In genomic region chr15:85256009-85256997, GRCh38 we compare ENCODE assay signal across 8 cellular contexts.
A peak's percentile ranks its signal among the peaks of the same experiment; 100 is the strongest.
DNase-seq lines count a peak whose midpoint lies in the region; ATAC-seq and TF ChIP-seq lines count a peak whose summit lies in the region.
"Not testable (repeated sequence)": the region's sequence is repeated elsewhere in the genome, so short reads cannot be mapped to it uniquely, and the experiment has no call there.

No MANE protein-coding gene starts in this region.

- peak overlapping the region in 1 of 2 experiments; percentile 2 for H3K18ac ChIP-seq in mesenchymal stem cell (ENCODE audit: low read depth in 1 of 2, low read length in 2 of 2)

- intact Hi-C loops in right cardiac atrium (cut with DNase I); sigmoid colon (cut with DNase I); aorta (cut with DNase I): not testable (repeated sequence)

- H3K14ac ChIP-seq in mesenchymal stem cell (ENCODE audit: low read length in 2 of 2), result not testable (repeated sequence)

- not testable (repeated sequence) for H3K27me3 ChIP-seq in SK-N-SH (ENCODE audit: insufficient read depth); right cardiac atrium (ENCODE audit: control insufficient read depth, insufficient read depth); mesenchymal stem cell (ENCODE audit: control insufficient read depth in 1 of 2, insufficient read depth in 1 of 2, low read length in 2 of 2); sigmoid colon; aorta (ENCODE audit: control insufficient read depth in 1 of 2, insufficient read depth in 2 of 2, low read length in 1 of 2)

- not testable (repeated sequence) for TF ChIP-seq EP300 in SK-N-SH (IDR thresholded peaks at IDR 0.05; ENCODE audit: borderline replicate concordance in 1 of 2, low read depth in 1 of 2, low read length in 1 of 2); sigmoid colon (IDR thresholded peaks at IDR 0.05)

- ATAC-seq in activated naive CD8-positive, alpha-beta T cell treated with anti-CD3 and anti-CD28 coated beads, Interleukin-2, amount 10 ng/mL, durations not matched to agents 7 days and 5 days (ENCODE audit: low read depth), result not testable (repeated sequence)
- ATAC-seq in right cardiac atrium (peak; percentile 79 to 90), aorta (ENCODE audit: low FRiP score) (peak; percentile 66)

- H4K8ac ChIP-seq in mesenchymal stem cell (ENCODE audit: low read length), result not testable (repeated sequence)

- H2AK5ac ChIP-seq in mesenchymal stem cell (ENCODE audit: low read length, severe bottlenecking), result not testable (repeated sequence)

- not testable (repeated sequence) for H3K4me3 ChIP-seq in SK-N-SH (ENCODE audit: low read depth in 2 of 2, low read length in 1 of 2); right cardiac atrium (ENCODE audit: low read length); mesenchymal stem cell (ENCODE audit: insufficient read depth in 1 of 2, low read depth in 1 of 2, low read length in 2 of 2); sigmoid colon; aorta (ENCODE audit: low read length in 2 of 2)

- H3K9ac ChIP-seq in SK-N-SH; mesenchymal stem cell (ENCODE audit: low read length): not testable (repeated sequence)

- H2AFZ ChIP-seq in SK-N-SH (ENCODE audit: low read depth); mesenchymal stem cell (ENCODE audit: low read depth, low read length): not testable (repeated sequence)

- not testable (repeated sequence) for H2BK5ac ChIP-seq in mesenchymal stem cell (ENCODE audit: low read depth, low read length, poor library complexity, severe bottlenecking)

- DNase-seq in DMS 273 (lab: John Stamatoyannopoulos, UW; ENCODE audit: unreplicated experiment) (peak; percentile 54), SK-N-SH (peak; percentile 52), glomerular visceral epithelial cell (ENCODE audit: extremely low spot score) (peak; percentile 47), right cardiac atrium (peak; percentile 50 to 86 (median 81)), mesenchymal stem cell (peak; percentile 45), sigmoid colon (peak; percentile 74), aorta (peak; percentile 37 to 58)
- DNase-seq in activated naive CD8-positive, alpha-beta T cell treated with anti-CD3 and anti-CD28 coated beads, Interleukin-2, amount 10 ng/mL, durations not matched to agents 7 days and 5 days, result peak; percentile 32

- not testable (repeated sequence) for H3F3A ChIP-seq in SK-N-SH (replicated peaks; ENCODE audit: insufficient read depth)

- H3K27ac Mint-ChIP-seq in activated naive CD8-positive, alpha-beta T cell treated with anti-CD3 and anti-CD28 coated beads, Interleukin-2, amount 10 ng/mL, durations not matched to agents 7 days and 5 days, result peak overlapping the region; percentile 72

- H3K27ac ChIP-seq in SK-N-SH (ENCODE audit: low read depth in 2 of 2, low read length in 1 of 2), result peak overlapping the region in 1 of 2 experiments; percentile 39; a peak in 1 of 4 replicates
- H3K27ac ChIP-seq in right cardiac atrium (ENCODE audit: low read length), result peak overlapping the region; percentile 75
- H3K27ac ChIP-seq in mesenchymal stem cell (ENCODE audit: low read length, poor library complexity, severe bottlenecking); aorta (ENCODE audit: low read depth in 1 of 2, low read length in 2 of 2): not testable (repeated sequence)
- peak overlapping the region in 2 of 4 donors; percentile 35 to 56 for H3K27ac ChIP-seq in sigmoid colon

- H3K4me2 ChIP-seq in SK-N-SH; mesenchymal stem cell (ENCODE audit: low read length, poor library complexity, severe bottlenecking): not testable (repeated sequence)

- POLR2A ChIA-PET in SK-N-SH (lab: Yijun Ruan, JAX); activated naive CD8-positive, alpha-beta T cell treated with anti-CD3 and anti-CD28 coated beads, Interleukin-2, amount 10 ng/mL, durations not matched to agents 7 days and 5 days (lab: Charles Lee): not testable (repeated sequence)

- H3K36me3 ChIP-seq in SK-N-SH (replicated peaks in 1 of 2; ENCODE audit: control insufficient read depth in 1 of 2, insufficient read depth in 2 of 2, low read length in 1 of 2); mesenchymal stem cell (ENCODE audit: control insufficient read depth in 1 of 2, insufficient read depth in 2 of 2, low read depth in 1 of 2, low read length in 2 of 2); sigmoid colon; aorta (ENCODE audit: control insufficient read depth in 1 of 2, insufficient read depth in 2 of 2, low read length in 1 of 2): not testable (repeated sequence)

- CTCF ChIA-PET in SK-N-SH (lab: Yijun Ruan, JAX), result not testable (repeated sequence)

- H3K4me1 Mint-ChIP-seq in activated naive CD8-positive, alpha-beta T cell treated with anti-CD3 and anti-CD28 coated beads, Interleukin-2, amount 10 ng/mL, durations not matched to agents 7 days and 5 days, result not testable (repeated sequence)

- not testable (repeated sequence) for H3K9me2 ChIP-seq in SK-N-SH

- H3K4ac ChIP-seq in mesenchymal stem cell (ENCODE audit: low read depth in 1 of 2, low read length in 2 of 2), result not testable (repeated sequence)

- TF ChIP-seq RAD21 in SK-N-SH (IDR thresholded peaks at IDR 0.05; ENCODE audit: low read length), result not testable (repeated sequence)

- not testable (repeated sequence) for H3K4me3 Mint-ChIP-seq in activated naive CD8-positive, alpha-beta T cell treated with anti-CD3 and anti-CD28 coated beads, Interleukin-2, amount 10 ng/mL, durations not matched to agents 7 days and 5 days

- not testable (repeated sequence) for H3K36me3 Mint-ChIP-seq in activated naive CD8-positive, alpha-beta T cell treated with anti-CD3 and anti-CD28 coated beads, Interleukin-2, amount 10 ng/mL, durations not matched to agents 7 days and 5 days

- not testable (repeated sequence) for H3K23ac ChIP-seq in mesenchymal stem cell (ENCODE audit: low read length in 2 of 2)

- H3K79me1 ChIP-seq in mesenchymal stem cell (replicated peaks; ENCODE audit: low read length, poor library complexity, severe bottlenecking), result not testable (repeated sequence)

- not testable (repeated sequence) for H3K4me1 ChIP-seq in SK-N-SH (ENCODE audit: control insufficient read depth in 1 of 2, insufficient read depth in 2 of 2, low read depth in 1 of 2, low read length in 1 of 2); right cardiac atrium (ENCODE audit: control insufficient read depth, insufficient read depth, low read length); mesenchymal stem cell (ENCODE audit: control insufficient read depth, insufficient read depth, low read depth, low read length); aorta (ENCODE audit: control insufficient read depth in 1 of 2, insufficient read depth in 2 of 2, low read length in 2 of 2)
- peaks cover 0 to 14% (median 12%) of the 10 kb centered on the region in 4 donors for H3K4me1 ChIP-seq in sigmoid colon

- TF ChIP-seq POLR2A in sigmoid colon (IDR thresholded peaks at IDR 0.05), result not testable (repeated sequence)

- peak overlapping the region; percentile 15 for H4K91ac ChIP-seq in mesenchymal stem cell (ENCODE audit: low read length)

- H3K9me3 Mint-ChIP-seq in activated naive CD8-positive, alpha-beta T cell treated with anti-CD3 and anti-CD28 coated beads, Interleukin-2, amount 10 ng/mL, durations not matched to agents 7 days and 5 days, result not testable (repeated sequence)

- H2BK120ac ChIP-seq in mesenchymal stem cell (ENCODE audit: low read depth, low read length), result not testable (repeated sequence)

- not testable (repeated sequence) for TF ChIP-seq CTCF in SK-N-SH (IDR thresholded peaks at IDR 0.05); sigmoid colon (IDR thresholded peaks at IDR 0.05)

- not testable (repeated sequence) for H4K20me1 ChIP-seq in SK-N-SH (ENCODE audit: insufficient read depth)

- not testable (repeated sequence) for H3K9me3 ChIP-seq in SK-N-SH; right cardiac atrium (ENCODE audit: control insufficient read depth, low read length); mesenchymal stem cell (ENCODE audit: control insufficient read depth, low read length); sigmoid colon; aorta (ENCODE audit: control insufficient read depth, low read length)

- WGBS in SK-N-SH (ENCODE audit: low lambda C conversion rate), result 85% methylated on average over 12 of the region's 25 CpGs
- WGBS in right cardiac atrium, result 36% methylated on average over 25 of the region's 25 CpGs
- 91% methylated on average over 22 of the region's 25 CpGs for WGBS in mesenchymal stem cell
- 63 to 66% methylated on average over 24 to 25 of the region's 25 CpGs for WGBS in sigmoid colon, 2 donors
- WGBS in aorta, 2 donors, result 28 to 31% methylated on average over 18 to 25 of the region's 25 CpGs

- not testable (repeated sequence) for H3K27me3 Mint-ChIP-seq in activated naive CD8-positive, alpha-beta T cell treated with anti-CD3 and anti-CD28 coated beads, Interleukin-2, amount 10 ng/mL, durations not matched to agents 7 days and 5 days

- not testable (repeated sequence) for H3K79me2 ChIP-seq in SK-N-SH (ENCODE audit: insufficient read depth)

- H2BK15ac ChIP-seq in mesenchymal stem cell (ENCODE audit: low read depth, poor library complexity, severe bottlenecking), result not testable (repeated sequence)

- not testable (repeated sequence) for H2BK12ac ChIP-seq in mesenchymal stem cell (ENCODE audit: low read length in 2 of 2)
